In genomic region chr12:49336645-49337584, GRCh38 we compare ENCODE assay signal across 8 cellular contexts. TPM values are rescaled to one million over a fixed set of nuclear protein-coding genes. Genes with fewer than 3 reads are reported as not detected.
DNase-seq lines count a peak whose midpoint lies in the region; ATAC-seq and TF ChIP-seq lines count a peak whose summit lies in the region.

Gene C1QL4 (minus strand): TSS chr12:49337188. CDS start chr12:49336477, 711 bp downstream.

- H3K9ac ChIP-seq in neural progenitor cell = no peak within 1 kb of the TSS

- H3K36me3 Mint-ChIP-seq in neural progenitor cell = peaks cover 5% of the 10 kb centered on the region

- 1 to 3% (median 2%) methylated on average over 38 to 65 of the region's 65 CpGs for WGBS in stomach, 5 donors

- no peak for TF ChIP-seq EP300 in stomach (IDR thresholded peaks at IDR 0.05)

- peaks cover 44% of the 10 kb centered on the region for H3F3A ChIP-seq in neural progenitor cell (ENCODE audit: low read depth)

- H3K4me1 ChIP-seq in A673 (ENCODE audit: insufficient read depth, low read length, poor library complexity, severe bottlenecking) (peaks cover 11% of the 10 kb centered on the region), neural progenitor cell (peaks cover 30% of the 10 kb centered on the region), stomach (peaks cover 12 to 35% (median 21%) of the 10 kb centered on the region in 4 donors)

- peak within 1 kb of the TSS; percentile 86 for H3K4me2 ChIP-seq in neural progenitor cell

- peaks cover 4% of the 10 kb centered on the region for H4K20me1 ChIP-seq in neural progenitor cell (ENCODE audit: low read depth)

- POLR2A ChIA-PET in A673 (lab: Charles Lee; ENCODE audit: low non-redundant PET) (no interaction called here), RWPE1 (lab: Yijun Ruan, JAX; ENCODE audit: low non-redundant PET) (no interaction called here)

- peak within 1 kb of the TSS; percentile 58 for H2AFZ ChIP-seq in neural progenitor cell (replicated peaks)

- intact Hi-C loops in A673 (cut with micrococcal nuclease; ENCODE audit: unreplicated experiment) (no loop called here), stomach (cut with DNase I; ENCODE audit: low total_unique reads) (loop anchor here (5.0 kb wide), 1 partner anchor 50 kb away; no protein-coding TSS in a partner anchor)

- no peak within 1 kb of the TSS for H3K27ac Mint-ChIP-seq in neural progenitor cell

- DNase-seq in A673 (ENCODE audit: low spot score) = peak; percentile 90
- peak; percentile 54 for DNase-seq in Jurkat, Clone E6-1 (ENCODE audit: low read depth, low spot score)
- DNase-seq in RWPE1 (ENCODE audit: low spot score) = peak; percentile 80
- DNase-seq in activated T-helper 9 cell treated with anti-CD3 and anti-CD28 coated beads, Interleukin-2, amount 50 U/mL, for 16 hours (ENCODE audit: low read depth) = peak; percentile 82
- peak; percentile 48 to 87 for DNase-seq in foreskin fibroblast
- DNase-seq in neural progenitor cell (ENCODE audit: low spot score) = peak; percentile 94
- peak; percentile 85 for DNase-seq in stomach

- H3K27ac ChIP-seq in A673 (ENCODE audit: low read depth, low read length, poor library complexity, severe bottlenecking) (no peak within 1 kb of the TSS), RWPE1 (no peak within 1 kb of the TSS), neural progenitor cell (no peak within 1 kb of the TSS), stomach (no peak within 1 kb of the TSS)

- no peaks in the 10 kb centered on the region for H3K36me3 ChIP-seq in A673 (ENCODE audit: insufficient read depth, low read length, poor library complexity, severe bottlenecking)
- no peaks in the 10 kb centered on the region for H3K36me3 ChIP-seq in neural progenitor cell
- H3K36me3 ChIP-seq in stomach = no peaks in the 10 kb centered on the region

- no peaks in the 10 kb centered on the region for H3K27me3 ChIP-seq in A673 (replicated peaks; ENCODE audit: insufficient read depth, low read depth, low read length, poor library complexity)
- peaks cover 100% of the 10 kb centered on the region for H3K27me3 ChIP-seq in neural progenitor cell
- peaks cover 12 to 97% (median 51%) of the 10 kb centered on the region in 3 donors for H3K27me3 ChIP-seq in stomach

- TF ChIP-seq CTCF in A673 (conservative IDR thresholded peaks at IDR 0.05; ENCODE audit: low read depth, low read length) = peak; percentile 97
- TF ChIP-seq CTCF in RWPE1 (conservative IDR thresholded peaks at IDR 0.05; ENCODE audit: low read depth) = peak; percentile 97
- peak; percentile 80 for TF ChIP-seq CTCF in foreskin fibroblast (IDR thresholded peaks at IDR 0.05; ENCODE audit: low read depth, low read length)
- TF ChIP-seq CTCF in neural progenitor cell (IDR thresholded peaks at IDR 0.05) = peak; percentile 98
- peak in 5 of 7 experiments; percentile 58 to 99 (median 98) for TF ChIP-seq CTCF in stomach (IDR thresholded peaks at IDR 0.05)

- H3K9me3 ChIP-seq in A673 (ENCODE audit: low read depth, low read length, poor library complexity, severe bottlenecking) (no peaks in the 10 kb centered on the region), neural progenitor cell (ENCODE audit: low read depth) (no peaks in the 10 kb centered on the region), stomach (no peaks in the 10 kb centered on the region)

- peaks cover 6% of the 10 kb centered on the region for H3K9me3 Mint-ChIP-seq in neural progenitor cell

- H3K4me1 Mint-ChIP-seq in neural progenitor cell = peaks cover 44% of the 10 kb centered on the region

- H3K79me2 ChIP-seq in neural progenitor cell (ENCODE audit: low read depth) = no peaks in the 10 kb centered on the region

- peaks cover 72% of the 10 kb centered on the region for H3K27me3 Mint-ChIP-seq in neural progenitor cell (ENCODE audit: insufficient read depth, low read depth)

- BruUV-seq in A673 (replicated peaks; lab: Mats Ljungman, UMichigan) = no TSS peak

- H3K4me3 Mint-ChIP-seq in neural progenitor cell = peak within 1 kb of the TSS; percentile 80

- CTCF ChIA-PET in A673 (lab: Charles Lee) = interaction anchor here (0.6 to 2.6 kb wide), 6 partner anchors 10 to 187 kb away, joined by 3 to 14 read pairs (median 10); partner anchors contain the start of genes DNAJC22 and TROAP
- CTCF ChIA-PET in RWPE1 (lab: Yijun Ruan, JAX) = interaction anchor here (0.6 to 1.8 kb wide), 10 partner anchors 9 to 67 kb away, joined by 3 to 7 read pairs (median 4); partner anchors contain the start of gene DNAJC22

- peak; percentile 60 for ATAC-seq in GM18867 (IDR thresholded peaks at IDR 0.05; ENCODE audit: unreplicated experiment)

- H3K4me3 ChIP-seq in A673 (ENCODE audit: low read depth, low read length, poor library complexity, severe bottlenecking) (peak within 1 kb of the TSS; percentile 56), foreskin fibroblast (ENCODE audit: low read depth in 1 of 2, low read length in 2 of 2) (peak within 1 kb of the TSS; percentile 26 to 42), neural progenitor cell (peak within 1 kb of the TSS; percentile 40), stomach (peak within 1 kb of the TSS; percentile 39 to 55 (median 40))
- H3K4me3 ChIP-seq in Jurkat, Clone E6-1 (ENCODE audit: low read length) = peak within 1 kb of the TSS; percentile 50

- TF ChIP-seq POLR2A in stomach (IDR thresholded peaks at IDR 0.05) = no peak

RNA-seq across cellular contexts. Expression of gene C1QL4, which starts in this region (rescaled TPM):
- total RNA-seq in A673 (2021) (0.41 and 1.0 TPM in 2 replicates), neural progenitor cell (ENCODE audit: low replicate concordance) (0.84 and 2.8 TPM in 2 replicates), stomach (not detected)
- 2.5 TPM for polyA plus RNA-seq in Jurkat, Clone E6-1 (2012; ENCODE audit: insufficient read depth, insufficient read length)
- not detected for polyA plus RNA-seq in stomach

Comparison
In these comparisons a context has a peak if more than half of its experiments do, and no peak if none do; other contexts are left out.
1. Peak in DNase-seq and H3K4me3 ChIP-seq in stomach; RNA of the gene not detected or under 1 TPM.